In the genomic region with DNA sequence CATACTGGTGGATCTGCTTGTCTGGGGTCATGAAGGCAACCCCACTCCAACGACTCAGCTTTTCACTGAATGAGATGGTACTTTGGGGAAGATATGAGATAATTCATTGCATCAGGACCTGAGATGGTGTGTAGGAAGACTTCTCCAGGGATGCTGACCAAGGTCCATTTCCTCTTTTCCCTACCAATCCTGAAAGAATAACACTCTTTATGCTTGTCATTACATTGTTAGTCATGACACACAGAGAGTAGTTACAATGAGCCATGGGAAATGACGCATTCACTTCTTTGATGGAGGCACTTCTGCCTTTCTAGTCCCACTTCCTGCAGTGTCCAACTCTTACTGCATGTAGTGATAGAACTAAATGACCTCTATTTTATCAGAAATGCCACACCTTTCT, we compare ENCODE assay signal across 19 cellular contexts. TPM values are rescaled to one million over a fixed set of nuclear protein-coding genes. Genes with fewer than 3 reads are reported as not detected.
DNase-seq lines count a peak whose midpoint lies in the region; ATAC-seq and TF ChIP-seq lines count a peak whose summit lies in the region.
"Had no signal": no experiment of that assay in that cellular context is flagged by ENCODE, and none has a peak within 500 bp of the region (broad histone marks: within the 10 kb centered on the region; RNA-seq: fewer than 3 reads in every experiment).

No MANE protein-coding gene starts in this region.

- H3K4me1 ChIP-seq in naive thymus-derived CD4-positive, alpha-beta T cell (ENCODE audit: control insufficient read depth in 2 of 2, insufficient read depth in 2 of 2, low read length in 2 of 2), result no peaks in the 10 kb centered on the region

- intact Hi-C loops in naive thymus-derived CD4-positive, alpha-beta T cell (cut with micrococcal nuclease), result no loop called here
- intact Hi-C loops in activated T-helper 1 cell treated with anti-CD3 and anti-CD28 coated beads, Interleukin-12 subunit alpha, Interleukin-12 subunit beta, Interleukin-2, Interleukin-4 antibody, amounts not matched to agents 30 ng/mL and 10 ng/mL and 1 ng/mL, durations not matched to agents 14 hours and 24 hours and 36 hours (cut with micrococcal nuclease), result no loop called here

- no peaks in the 10 kb centered on the region for H3K9me3 ChIP-seq in naive thymus-derived CD4-positive, alpha-beta T cell (ENCODE audit: control insufficient read depth in 2 of 3, low read length in 3 of 3)
- H3K9me3 ChIP-seq: sigmoid colon, stomach had no signal

- no peaks in the 10 kb centered on the region for H3K36me3 ChIP-seq in naive thymus-derived CD4-positive, alpha-beta T cell (ENCODE audit: control insufficient read depth in 2 of 3, insufficient read depth in 3 of 3, low read length in 3 of 3)
- H3K36me3 ChIP-seq: cardiac muscle cell, sigmoid colon, stomach had no signal

- CTCF ChIA-PET in naive thymus-derived CD4-positive, alpha-beta T cell (lab: Charles Lee), result no interaction called here

- H3K27me3 ChIP-seq in naive thymus-derived CD4-positive, alpha-beta T cell (ENCODE audit: control insufficient read depth in 2 of 2, insufficient read depth in 2 of 2, low read length in 2 of 2), result no peaks in the 10 kb centered on the region
- H3K27me3 ChIP-seq: cardiac muscle cell, sigmoid colon, stomach had no signal

- no peak overlapping the region for H3K4me3 Mint-ChIP-seq in naive thymus-derived CD4-positive, alpha-beta T cell
- no peak overlapping the region for H3K4me3 Mint-ChIP-seq in activated T-helper 1 cell treated with anti-CD3 and anti-CD28 coated beads, Interleukin-12 subunit alpha, Interleukin-12 subunit beta, Interleukin-2, Interleukin-4 antibody, amounts not matched to agents 30 ng/mL and 10 ng/mL and 1 ng/mL, durations not matched to agents 14 hours and 24 hours and 36 hours
- H3K4me3 Mint-ChIP-seq: endodermal cell had no signal

- H3K27me3 Mint-ChIP-seq in naive thymus-derived CD4-positive, alpha-beta T cell, result peaks cover 9 to 39% (median 21%) of the 10 kb centered on the region in 5 donors
- no peaks in the 10 kb centered on the region for H3K27me3 Mint-ChIP-seq in activated T-helper 1 cell treated with anti-CD3 and anti-CD28 coated beads, Interleukin-12 subunit alpha, Interleukin-12 subunit beta, Interleukin-2, Interleukin-4 antibody, amounts not matched to agents 30 ng/mL and 10 ng/mL and 1 ng/mL, durations not matched to agents 14 hours and 24 hours and 36 hours (ENCODE audit: insufficient read depth)

- no peak overlapping the region for H3K4me3 ChIP-seq in epithelial cell of esophagus (ENCODE audit: low read length)
- H3K4me3 ChIP-seq in naive thymus-derived CD4-positive, alpha-beta T cell (ENCODE audit: low read length), result no peak overlapping the region
- H3K4me3 ChIP-seq: cardiac muscle cell, sigmoid colon, stomach had no signal

- H3K27ac ChIP-seq in naive thymus-derived CD4-positive, alpha-beta T cell (ENCODE audit: low read depth, low read length), result no peak overlapping the region
- H3K27ac ChIP-seq: C4-2B, cardiac muscle cell, sigmoid colon, stomach had no signal

- peaks cover 0 to 4% (median 0%) of the 10 kb centered on the region in 5 donors for H3K36me3 Mint-ChIP-seq in naive thymus-derived CD4-positive, alpha-beta T cell
- H3K36me3 Mint-ChIP-seq in activated T-helper 1 cell treated with anti-CD3 and anti-CD28 coated beads, Interleukin-12 subunit alpha, Interleukin-12 subunit beta, Interleukin-2, Interleukin-4 antibody, amounts not matched to agents 30 ng/mL and 10 ng/mL and 1 ng/mL, durations not matched to agents 14 hours and 24 hours and 36 hours (ENCODE audit: low read depth), result no peaks in the 10 kb centered on the region

- no peak for TF ChIP-seq CTCF in epithelial cell of esophagus (IDR thresholded peaks at IDR 0.05; ENCODE audit: insufficient read depth, low read depth, low read length, missing control alignments)

- peak; percentile 37 for ATAC-seq in naive thymus-derived CD4-positive, alpha-beta T cell
- no peak for ATAC-seq in HG03520 (IDR thresholded peaks at IDR 0.05; ENCODE audit: unreplicated experiment)
- no peak for ATAC-seq in GM18873 (IDR thresholded peaks at IDR 0.05; ENCODE audit: low FRiP score, unreplicated experiment)

- peak overlapping the region in 1 of 9 donors; percentile 12 for H3K27ac Mint-ChIP-seq in naive thymus-derived CD4-positive, alpha-beta T cell
- H3K27ac Mint-ChIP-seq in activated T-helper 1 cell treated with anti-CD3 and anti-CD28 coated beads, Interleukin-12 subunit alpha, Interleukin-12 subunit beta, Interleukin-2, Interleukin-4 antibody, amounts not matched to agents 30 ng/mL and 10 ng/mL and 1 ng/mL, durations not matched to agents 14 hours and 24 hours and 36 hours, result no peak overlapping the region
- H3K27ac Mint-ChIP-seq: endodermal cell had no signal

- no peaks in the 10 kb centered on the region for H3K4me1 Mint-ChIP-seq in naive thymus-derived CD4-positive, alpha-beta T cell
- H3K4me1 Mint-ChIP-seq in activated T-helper 1 cell treated with anti-CD3 and anti-CD28 coated beads, Interleukin-12 subunit alpha, Interleukin-12 subunit beta, Interleukin-2, Interleukin-4 antibody, amounts not matched to agents 30 ng/mL and 10 ng/mL and 1 ng/mL, durations not matched to agents 14 hours and 24 hours and 36 hours (ENCODE audit: low read depth), result no peaks in the 10 kb centered on the region
- H3K4me1 Mint-ChIP-seq: endodermal cell had no signal

- peaks cover 0 to 17% (median 4%) of the 10 kb centered on the region in 11 donors for H3K9me3 Mint-ChIP-seq in naive thymus-derived CD4-positive, alpha-beta T cell
- H3K9me3 Mint-ChIP-seq in activated T-helper 1 cell treated with anti-CD3 and anti-CD28 coated beads, Interleukin-12 subunit alpha, Interleukin-12 subunit beta, Interleukin-2, Interleukin-4 antibody, amounts not matched to agents 30 ng/mL and 10 ng/mL and 1 ng/mL, durations not matched to agents 14 hours and 24 hours and 36 hours, result peaks cover 5% of the 10 kb centered on the region

- POLR2A ChIA-PET in naive thymus-derived CD4-positive, alpha-beta T cell (lab: Charles Lee), result interaction anchor here (0.6 kb wide), 1 partner anchor 26 kb away, joined by 3 read pairs; no protein-coding TSS in a partner anchor

- DNase-seq in H4 (ENCODE audit: low spot score) (peak; percentile 42), RKO (ENCODE audit: low spot score) (peak; percentile 64), epithelial cell of esophagus (ENCODE audit: low read depth) (peak; percentile 76), AG08396 (ENCODE audit: low spot score) (no peak)
- DNase-seq in naive thymus-derived CD4-positive, alpha-beta T cell, result no peak
- no peak for DNase-seq in activated T-helper 1 cell treated with anti-CD3 and anti-CD28 coated beads, Interleukin-12 subunit alpha, Interleukin-12 subunit beta, Interleukin-2, Interleukin-4 antibody, amounts not matched to agents 30 ng/mL and 10 ng/mL and 1 ng/mL, durations not matched to agents 14 hours and 24 hours and 36 hours (ENCODE audit: low spot score)
- DNase-seq: activated gamma-delta T cell treated with Interleukin-2 at 50 U/mL for 16 hours, endodermal cell, hypothalamus, NCI-H2029, NCI-H774, sigmoid colon, stomach had no signal

RNA-seq across cellular contexts. Expression of gene AREG, which starts 58.6 kb away (rescaled TPM):
- 0.91 TPM in 1 of 2 replicates, not detected in the other for total RNA-seq in H4 (2014; rRNA removed; shearing (Covaris generic))
- 10 to 100 TPM in 2 of 5 experiments, under 1 TPM in 2, not detected in 1; 0.36 to 30.5 (median 6.7) TPM for total RNA-seq in naive thymus-derived CD4-positive, alpha-beta T cell
- 1 to 10 TPM; 1.1 to 6.0 TPM for polyA plus RNA-seq in naive thymus-derived CD4-positive, alpha-beta T cell
- 1.5 and 2.4 TPM in 2 replicates for total RNA-seq in activated T-helper 1 cell treated with anti-CD3 and anti-CD28 coated beads, Interleukin-12 subunit alpha, Interleukin-12 subunit beta, Interleukin-2, Interleukin-4 antibody, amounts not matched to agents 30 ng/mL and 10 ng/mL and 1 ng/mL, durations not matched to agents 14 hours and 24 hours and 36 hours
- total RNA-seq: cardiac muscle cell, liver had no signal
- polyA plus RNA-seq: neural cell had no signal

Comparison
In these comparisons a context has a peak if more than half of its experiments do, and no peak if none do; other contexts are left out.
1. DNase-seq: peak in H4 (single experiment), RKO (single experiment) and epithelial cell of esophagus (single experiment); none in naive thymus-derived CD4-positive, alpha-beta T cell (0 of 9), activated T-helper 1 cell treated with anti-CD3 and anti-CD28 coated beads, Interleukin-12 subunit alpha, Interleukin-12 subunit beta, Interleukin-2, Interleukin-4 antibody, amounts not matched to agents 30 ng/mL and 10 ng/mL and 1 ng/mL, durations not matched to agents 14 hours and 24 hours and 36 hours (single experiment) and AG08396 (single experiment).